27 cellular contexts compared by ENCODE assay signal in the genomic region with DNA sequence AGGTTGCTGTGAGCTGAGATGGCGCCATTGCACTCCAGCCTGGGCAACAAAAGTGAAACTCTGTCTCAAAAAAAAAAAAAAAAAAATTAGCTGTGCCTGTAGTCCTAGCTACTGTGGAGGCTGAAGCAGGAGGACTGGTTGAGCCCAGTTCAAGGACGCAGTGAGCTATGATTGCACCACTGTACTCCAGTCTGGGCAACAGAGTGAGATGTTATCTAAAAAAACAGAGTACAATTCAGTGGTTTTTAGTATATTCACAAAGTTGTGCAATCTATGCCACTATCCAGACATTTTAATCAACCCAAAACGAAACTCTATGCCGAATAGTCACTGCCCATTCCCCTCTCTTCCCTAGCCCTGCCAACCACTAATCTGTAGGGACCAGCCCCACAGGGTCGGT. TPM values are rescaled to one million over a fixed set of nuclear protein-coding genes. Genes with fewer than 3 reads are reported as not detected.
A peak's percentile ranks its signal among the peaks of the same experiment; 100 is the strongest.
DNase-seq lines count a peak whose midpoint lies in the region; ATAC-seq and TF ChIP-seq lines count a peak whose summit lies in the region.
"Had no signal": no experiment of that assay in that cellular context is flagged by ENCODE, and none has a peak within 500 bp of the region (broad histone marks: within the 10 kb centered on the region; RNA-seq: fewer than 3 reads in every experiment).

No MANE protein-coding gene starts in this region.

- H3K4me2 ChIP-seq in mammary epithelial cell (ENCODE audit: insufficient read depth, low read depth, low read length), result no peak overlapping the region

- ATAC-seq in HG02852 (IDR thresholded peaks at IDR 0.05; ENCODE audit: unreplicated experiment) (no peak), GM18858 (IDR thresholded peaks at IDR 0.05; ENCODE audit: unreplicated experiment) (no peak)
- ATAC-seq: upper lobe of right lung had no signal

- DNase-seq in MCF 10A (ENCODE audit: unreplicated experiment) (no peak), mammary epithelial cell (no peak), OCI-M1 (lab: John Stamatoyannopoulos, UW) (peak; percentile 94), fibroblast of pulmonary artery (ENCODE audit: low read depth) (peak; percentile 22), NCI-H146 treated with DMSO at 0.1 percent for 48 hours (lab: John Stamatoyannopoulos, UW; ENCODE audit: unreplicated experiment) (no peak), RPMI8226 (no peak)
- DNase-seq: activated CD4-positive, alpha-beta T cell treated with anti-CD3 and anti-CD28 coated beads, Interleukin-2, amount 10 ng/mL, durations not matched to agents 24 days and 14 days; activated CD8-positive, alpha-beta memory T cell treated with anti-CD3 and anti-CD28 coated beads, Interleukin-2, amount 50 U/mL, for 4 hours; GM23248; immature natural killer cell; Kasumi-1; mucosa of descending colon; NCI-H1417 treated with DMSO at 0.1 percent for 48 hours; NCI-H524 treated with DMSO at 0.1 percent for 48 hours; SHP77; spleen; stimulated activated CD4-positive, alpha-beta T cell treated with anti-CD3 and anti-CD28 coated beads, Interleukin-4, amount 100 ng/mL, for 4 hours; stomach had no signal

- H3K79me2 ChIP-seq in mammary epithelial cell (ENCODE audit: insufficient read depth, low read length), result no peaks in the 10 kb centered on the region

- H3K4me3 ChIP-seq in mammary epithelial cell (replicated peaks in 1 of 3; ENCODE audit: insufficient read depth in 1 of 3, low read depth in 2 of 3, low read length in 3 of 3) (no peak overlapping the region), fibroblast of pulmonary artery (replicated peaks; ENCODE audit: low read depth, low read length) (no peak overlapping the region)
- H3K4me3 ChIP-seq: A549, coronary artery, GM23248, mucosa of descending colon, spleen, stomach, upper lobe of right lung had no signal

- no peaks in the 10 kb centered on the region for H4K20me1 ChIP-seq in mammary epithelial cell (ENCODE audit: insufficient read depth, low read length)

- H3K9me3 Mint-ChIP-seq in MCF 10A (ENCODE audit: unreplicated experiment), result no peaks in the 10 kb centered on the region
- H3K9me3 Mint-ChIP-seq: activated CD4-positive, alpha-beta T cell treated with anti-CD3 and anti-CD28 coated beads, Interleukin-2, amount 10 ng/mL, durations not matched to agents 24 days and 14 days; activated T-helper 2 cell treated with anti-CD3 and anti-CD28 coated beads, Interferon-gamma antibody, Interleukin-2, Interleukin-4, amounts not matched to agents 10 μg/mL and 5 μg/mL and 100 μg/mL, durations not matched to agents 14 hours and 24 hours and 36 hours; immature natural killer cell had no signal

- peak overlapping the region; percentile 16 for H3K27ac Mint-ChIP-seq in MCF 10A (ENCODE audit: low read depth, unreplicated experiment)
- H3K27ac Mint-ChIP-seq: activated CD4-positive, alpha-beta T cell treated with anti-CD3 and anti-CD28 coated beads, Interleukin-2, amount 10 ng/mL, durations not matched to agents 24 days and 14 days; activated T-helper 2 cell treated with anti-CD3 and anti-CD28 coated beads, Interferon-gamma antibody, Interleukin-2, Interleukin-4, amounts not matched to agents 10 μg/mL and 5 μg/mL and 100 μg/mL, durations not matched to agents 14 hours and 24 hours and 36 hours had no signal

- H3K9me3 ChIP-seq in mammary epithelial cell (replicated peaks; ENCODE audit: insufficient read depth, low read length), result no peaks in the 10 kb centered on the region
- H3K9me3 ChIP-seq: A549, mucosa of descending colon, neutrophil, spleen, stomach, upper lobe of right lung had no signal

- TF ChIP-seq CTCF in MCF 10A (IDR thresholded peaks at IDR 0.05; ENCODE audit: unreplicated experiment) (no peak), mammary epithelial cell (conservative IDR thresholded peaks at IDR 0.05 in 1 of 2, IDR thresholded peaks at IDR 0.05 in 1 of 2; ENCODE audit: extremely low read depth in 1 of 2, insufficient read depth in 1 of 2, low read depth in 1 of 2, low read length in 2 of 2) (no peak), fibroblast of pulmonary artery (IDR thresholded peaks at IDR 0.05; ENCODE audit: low read length, missing control alignments) (no peak)

- no peak overlapping the region for H2AFZ ChIP-seq in mammary epithelial cell (ENCODE audit: low read depth, low read length)

- CTCF ChIA-PET in MCF 10A (lab: Yijun Ruan, JAX), result interaction anchor here (0.6 to 2.6 kb wide), 5 partner anchors 14 to 142 kb away, joined by 3 to 22 read pairs (median 3); a partner anchor contains a TSS
- CTCF ChIA-PET in mammary epithelial cell (lab: Charles Lee; ENCODE audit: low non-redundant PET), result interaction anchor here (0.6 kb wide), 1 partner anchor 156 kb away, joined by 4 read pairs; no protein-coding TSS in a partner anchor

- BruUV-seq in MCF 10A (replicated peaks; lab: Mats Ljungman, UMichigan) (no TSS peak), mammary epithelial cell (replicated peaks; lab: Mats Ljungman, UMichigan) (no TSS peak)

- in situ Hi-C loops in mammary epithelial cell (cut with MboI; ENCODE audit: low sequenced_read_pairs in 2 of 2), result loop anchor here in 1 of 2 donors (25.0 kb wide), 1 partner anchor 117 kb away; no protein-coding TSS in a partner anchor

- WGBS in mammary epithelial cell (ENCODE audit: low coverage, missing lambda C conversion rate), result 80% methylated on average over 4 of the region's 5 CpGs

- H3K27ac ChIP-seq in mammary epithelial cell (ENCODE audit: insufficient read depth, low read depth, low read length), result no peak overlapping the region
- H3K27ac ChIP-seq: A549, coronary artery, GM23248, neutrophil, spleen, stomach, upper lobe of right lung had no signal

- dilution Hi-C loops in mammary epithelial cell (cut with HindIII; ENCODE audit: low sequenced_read_pairs), result no loop called here

- no peaks in the 10 kb centered on the region for H3K36me3 ChIP-seq in mammary epithelial cell (ENCODE audit: insufficient read depth, low read length)
- H3K36me3 ChIP-seq: neutrophil, spleen, stomach, upper lobe of right lung had no signal

- H3K4me3 Mint-ChIP-seq in MCF 10A (ENCODE audit: unreplicated experiment), result no peak overlapping the region
- H3K4me3 Mint-ChIP-seq: activated CD4-positive, alpha-beta T cell treated with anti-CD3 and anti-CD28 coated beads, Interleukin-2, amount 10 ng/mL, durations not matched to agents 24 days and 14 days had no signal

- POLR2A ChIA-PET in MCF 10A (lab: Yijun Ruan, JAX), result no interaction called here

- H3K4me1 ChIP-seq in mammary epithelial cell (ENCODE audit: insufficient read depth, low read length), result peaks cover 4% of the 10 kb centered on the region
- H3K4me1 ChIP-seq: A549, upper lobe of right lung had no signal

- H3K4me1 Mint-ChIP-seq in MCF 10A (ENCODE audit: insufficient read depth, unreplicated experiment), result peaks cover 6% of the 10 kb centered on the region

- intact Hi-C loops in MCF 10A (cut with micrococcal nuclease), result no loop called here
- intact Hi-C loops in mammary epithelial cell (cut with micrococcal nuclease), result loop anchor here (2.0 kb wide), 1 partner anchor 20 kb away; no protein-coding TSS in a partner anchor

- H3K9ac ChIP-seq in mammary epithelial cell (ENCODE audit: insufficient read depth, low read length), result no peak overlapping the region
- H3K9ac ChIP-seq: GM23248 had no signal

- no peaks in the 10 kb centered on the region for H3K36me3 Mint-ChIP-seq in MCF 10A (ENCODE audit: insufficient read depth, unreplicated experiment)
- H3K36me3 Mint-ChIP-seq: immature natural killer cell had no signal

- H3K27me3 ChIP-seq in mammary epithelial cell (ENCODE audit: insufficient read depth, low read length), result no peaks in the 10 kb centered on the region
- H3K27me3 ChIP-seq: neutrophil, spleen, stomach, upper lobe of right lung had no signal

- peaks cover 11% of the 10 kb centered on the region for H3K27me3 Mint-ChIP-seq in MCF 10A (ENCODE audit: insufficient read depth, unreplicated experiment)

RNA-seq across cellular contexts. Expression of a gene that starts 25.1 kb away (rescaled TPM):
- total RNA-seq in MCF 10A (2022) (not detected in 2 replicates), mammary epithelial cell (not detected)
- not detected for polyA plus RNA-seq in mammary epithelial cell
- not detected for polyA minus RNA-seq in mammary epithelial cell
- total RNA-seq: GM23248 had no signal
- polyA plus RNA-seq: A549, GM23248 had no signal

RNA-seq across cellular contexts. Expression of a gene that starts 41.7 kb away (rescaled TPM):
- total RNA-seq in MCF 10A (2022), result not detected in 2 replicates
- total RNA-seq in mammary epithelial cell, result under 1 TPM; 0.12 to 0.33 TPM
- 1.00 TPM for polyA plus RNA-seq in mammary epithelial cell
- polyA minus RNA-seq in mammary epithelial cell, result 8.8 TPM

RNA-seq across cellular contexts. Expression of a gene that starts 57.4 kb away (rescaled TPM):
- total RNA-seq in MCF 10A (2022), result not detected in 2 replicates
- not detected for total RNA-seq in mammary epithelial cell
- polyA plus RNA-seq in mammary epithelial cell, result not detected
- polyA minus RNA-seq in mammary epithelial cell, result not detected
- total RNA-seq: activated CD4-positive, alpha-beta T cell treated with anti-CD3 and anti-CD28 coated beads, Interleukin-2, amount 10 ng/mL, durations not matched to agents 24 days and 14 days; activated T-helper 2 cell treated with anti-CD3 and anti-CD28 coated beads, Interferon-gamma antibody, Interleukin-2, Interleukin-4, amounts not matched to agents 10 μg/mL and 5 μg/mL and 100 μg/mL, durations not matched to agents 14 hours and 24 hours and 36 hours; GM23248; HT1080; spleen; T-helper 1 cell treated with Interleukin-12 subunit alpha and Interleukin-12 subunit beta and Interleukin-4 antibody, amounts not matched to agents 30 ng/mL and 1 ng/mL, for 36 hours; upper lobe of right lung had no signal
- polyA plus RNA-seq: A549, GM23248, immature natural killer cell had no signal

RNA-seq across cellular contexts. Expression of a gene that starts 57.7 kb away (rescaled TPM):
- total RNA-seq in MCF 10A (2022) (not detected in 2 replicates), mammary epithelial cell (not detected)
- not detected for polyA plus RNA-seq in mammary epithelial cell
- polyA minus RNA-seq in mammary epithelial cell, result not detected
- total RNA-seq: GM23248 had no signal
- polyA plus RNA-seq: GM23248 had no signal

Comparison
In these comparisons a context has a peak if more than half of its experiments do, and no peak if none do; other contexts are left out.
1. DNase-seq: peak in OCI-M1 (single experiment) and fibroblast of pulmonary artery (single experiment); none in MCF 10A (single experiment), mammary epithelial cell (single experiment), NCI-H146 treated with DMSO at 0.1 percent for 48 hours (single experiment) and RPMI8226 (single experiment).